ENCODE assay signal across 19 cellular contexts in genomic region chr18:48875942-48876511, GRCh38.
A peak's percentile ranks its signal among the peaks of the same experiment; 100 is the strongest.
DNase-seq lines count a peak whose midpoint lies in the region; ATAC-seq and TF ChIP-seq lines count a peak whose summit lies in the region.
"Had no signal": no experiment of that assay in that cellular context is flagged by ENCODE, and none has a peak within 500 bp of the region (broad histone marks: within the 10 kb centered on the region; RNA-seq: fewer than 3 reads in every experiment).

No MANE protein-coding gene starts in this region.

- H3K36me3 ChIP-seq in endodermal cell (ENCODE audit: control insufficient read depth, insufficient read depth, low read length), result no peaks in the 10 kb centered on the region
- H3K36me3 ChIP-seq in neuronal stem cell (replicated peaks in 1 of 2; ENCODE audit: control insufficient read depth in 2 of 2, insufficient read depth in 2 of 2, low read length in 2 of 2), result no peaks in the 10 kb centered on the region
- H3K36me3 ChIP-seq: prostate gland had no signal

- H3K9ac ChIP-seq in endodermal cell (ENCODE audit: extremely low read depth, low read length, poor library complexity, severe bottlenecking) (no peak overlapping the region), neuronal stem cell (ENCODE audit: low read depth, low read length, poor library complexity) (no peak overlapping the region)

- no peak overlapping the region for H4K91ac ChIP-seq in neuronal stem cell (ENCODE audit: low read depth, low read length, poor library complexity)

- WGBS in endodermal cell (ENCODE audit: insufficient coverage in 1 of 2, insufficient read length in 1 of 2), 2 experiments, result 86% methylated on average over 11 to 15 of the region's 15 CpGs
- whole genome bisulfite sequencing in neuronal stem cell (ENCODE audit: extremely low coverage in 2 of 2, insufficient read length in 2 of 2, insufficient replicate concordance in 1 of 2), 2 donors, result no CpG with 5 or more reads among the region's 15 CpGs

- H3K27me3 ChIP-seq in endodermal cell (ENCODE audit: control insufficient read depth, insufficient read depth, low read length, poor library complexity, severe bottlenecking) (no peaks in the 10 kb centered on the region), neuronal stem cell (ENCODE audit: control insufficient read depth in 3 of 3, insufficient read depth in 3 of 3, low read depth in 1 of 3, low read length in 3 of 3) (no peaks in the 10 kb centered on the region)

- no peak overlapping the region for H3K4me3 ChIP-seq in endodermal cell (ENCODE audit: low read length)
- H3K4me3 ChIP-seq in neuronal stem cell (ENCODE audit: low read length in 2 of 2), result no peak overlapping the region
- H3K4me3 ChIP-seq: prostate gland, SK-N-MC had no signal

- ATAC-seq in activated T-helper 17 cell treated with anti-CD3 and anti-CD28 coated beads, Interleukin-2, amount 50 U/mL, for 72 hours (replicated peaks), result no peak
- ATAC-seq: activated T-cell treated with anti-CD3 and anti-CD28 coated beads, Interleukin-2, amount 50 U/mL, for 4 hours; CD8-positive, alpha-beta T cell; stimulated activated naive CD8-positive, alpha-beta T cell treated with anti-CD3 and anti-CD28 coated beads, Interleukin-15, amount 100 ng/mL, for 72 hours had no signal

- DNase-seq in CD1c-positive myeloid dendritic cell (ENCODE audit: extremely low spot score), result peak; percentile 58
- peak; percentile 29 for DNase-seq in M059J (ENCODE audit: low read depth)
- DNase-seq in endodermal cell, result peak; percentile 87
- DNase-seq in neuronal stem cell (ENCODE audit: low spot score), result no peak
- no peak for DNase-seq in dermis blood vessel endothelial cell
- DNase-seq in C1 segment of cervical spinal cord (lab: John Stamatoyannopoulos, UW), result no peak
- no peak for DNase-seq in HFFc6
- DNase-seq: activated CD4-positive, alpha-beta T cell treated with anti-CD3 and anti-CD28 coated beads for 1 hour; activated T-cell treated with anti-CD3 and anti-CD28 coated beads, Interleukin-2, amount 50 U/mL, for 4 hours; CD8-positive, alpha-beta T cell; head of caudate nucleus; NCI-H1417 treated with DMSO at 0.1 percent for 48 hours; NCI-H69; stimulated activated CD4-positive, alpha-beta T cell treated with anti-CD3 and anti-CD28 coated beads, Interleukin-4, amount 100 ng/mL, for 24 hours; stimulated activated naive CD8-positive, alpha-beta T cell treated with anti-CD3 and anti-CD28 coated beads, Interleukin-15, amount 100 ng/mL, for 72 hours had no signal

- H3K4me1 Mint-ChIP-seq in endodermal cell (peaks cover 27% of the 10 kb centered on the region), HFFc6 (ENCODE audit: low read depth) (peaks cover 40% of the 10 kb centered on the region)
- H3K4me1 Mint-ChIP-seq in activated T-helper 17 cell treated with anti-CD3 and anti-CD28 coated beads, Interleukin-2, amount 50 U/mL, for 72 hours, result peaks cover 9% of the 10 kb centered on the region
- H3K4me1 Mint-ChIP-seq: memory B cell had no signal

- H3K4ac ChIP-seq in neuronal stem cell (ENCODE audit: low read length), result no peak overlapping the region

- H3K36me3 Mint-ChIP-seq in endodermal cell (ENCODE audit: low read depth) (no peaks in the 10 kb centered on the region), HFFc6 (ENCODE audit: low read depth) (peaks cover 10% of the 10 kb centered on the region; the same call in 1 of the 2 replicates)
- H3K36me3 Mint-ChIP-seq in activated T-helper 17 cell treated with anti-CD3 and anti-CD28 coated beads, Interleukin-2, amount 50 U/mL, for 72 hours (ENCODE audit: low read depth), result no peaks in the 10 kb centered on the region
- H3K36me3 Mint-ChIP-seq: CD8-positive, alpha-beta T cell; memory B cell had no signal

- H3K27ac Mint-ChIP-seq in endodermal cell (peak overlapping the region; percentile 26), HFFc6 (no peak overlapping the region)
- no peak overlapping the region for H3K27ac Mint-ChIP-seq in activated T-helper 17 cell treated with anti-CD3 and anti-CD28 coated beads, Interleukin-2, amount 50 U/mL, for 72 hours
- H3K27ac Mint-ChIP-seq: CD8-positive, alpha-beta T cell; memory B cell had no signal

- H2BK5ac ChIP-seq in neuronal stem cell (ENCODE audit: low read length), result no peak overlapping the region

- peaks cover 15% of the 10 kb centered on the region for H3K4me1 ChIP-seq in endodermal cell (ENCODE audit: control insufficient read depth, insufficient read depth, low read length)
- H3K4me1 ChIP-seq in neuronal stem cell (ENCODE audit: control insufficient read depth in 2 of 2, insufficient read depth in 1 of 2, low read depth in 1 of 2, low read length in 2 of 2), result peaks cover 0 to 13% of the 10 kb centered on the region in 2 donors
- H3K4me1 ChIP-seq: prostate gland had no signal

- H3K27ac ChIP-seq in endodermal cell (ENCODE audit: low read depth, low read length) (no peak overlapping the region), neuronal stem cell (replicated peaks; ENCODE audit: low read length) (no peak overlapping the region)
- H3K27ac ChIP-seq: prostate gland, SK-N-MC had no signal

- H2BK120ac ChIP-seq in neuronal stem cell (ENCODE audit: low read depth, low read length), result no peak overlapping the region

- no peak overlapping the region for H3K4me3 Mint-ChIP-seq in endodermal cell
- no peak overlapping the region for H3K4me3 Mint-ChIP-seq in HFFc6
- H3K4me3 Mint-ChIP-seq in activated T-helper 17 cell treated with anti-CD3 and anti-CD28 coated beads, Interleukin-2, amount 50 U/mL, for 72 hours, result no peak overlapping the region
- H3K4me3 Mint-ChIP-seq: activated T-cell treated with anti-CD3 and anti-CD28 coated beads, Interleukin-2, amount 50 U/mL, for 4 hours; CD8-positive, alpha-beta T cell; memory B cell; stimulated activated naive CD8-positive, alpha-beta T cell treated with anti-CD3 and anti-CD28 coated beads, Interleukin-15, amount 100 ng/mL, for 72 hours had no signal

- no peak overlapping the region for H3K14ac ChIP-seq in neuronal stem cell (ENCODE audit: low read length)

- H4K8ac ChIP-seq in neuronal stem cell (ENCODE audit: low read depth, low read length), result no peak overlapping the region

- peak overlapping the region; percentile 24 for H2AFZ ChIP-seq in neuronal stem cell (ENCODE audit: low read length)

- TF ChIP-seq CTCF in endodermal cell (conservative IDR thresholded peaks at IDR 0.05), result peak; percentile 61
- no peak for TF ChIP-seq CTCF in HFFc6 (IDR thresholded peaks at IDR 0.05)

- peak overlapping the region; percentile 49 for H2AK5ac ChIP-seq in neuronal stem cell (ENCODE audit: low read depth, low read length)

- H3K4me2 ChIP-seq in neuronal stem cell (ENCODE audit: insufficient read depth, low read length, poor library complexity, severe bottlenecking), result no peak overlapping the region

- no peaks in the 10 kb centered on the region for H3K9me3 ChIP-seq in endodermal cell (ENCODE audit: control insufficient read depth, low read length)
- H3K9me3 ChIP-seq in neuronal stem cell (replicated peaks in 1 of 2; ENCODE audit: control insufficient read depth in 2 of 2, insufficient read depth in 1 of 2, low read depth in 1 of 2, low read length in 2 of 2), result no peaks in the 10 kb centered on the region
- H3K9me3 ChIP-seq: prostate gland had no signal

- no peaks in the 10 kb centered on the region for H3K79me1 ChIP-seq in neuronal stem cell (ENCODE audit: low read depth, low read length)

- H2BK15ac ChIP-seq in neuronal stem cell (ENCODE audit: low read length), result peak overlapping the region; percentile 82

- H3K18ac ChIP-seq in neuronal stem cell (ENCODE audit: low read length), result peak overlapping the region; percentile 84

- H3K9me3 Mint-ChIP-seq in endodermal cell (peaks cover under 1% of the 10 kb centered on the region), HFFc6 (peaks cover 11% of the 10 kb centered on the region)
- H3K9me3 Mint-ChIP-seq in activated T-helper 17 cell treated with anti-CD3 and anti-CD28 coated beads, Interleukin-2, amount 50 U/mL, for 72 hours, result no peaks in the 10 kb centered on the region
- H3K9me3 Mint-ChIP-seq: activated T-cell treated with anti-CD3 and anti-CD28 coated beads, Interleukin-2, amount 50 U/mL, for 4 hours; memory B cell; stimulated activated naive CD8-positive, alpha-beta T cell treated with anti-CD3 and anti-CD28 coated beads, Interleukin-15, amount 100 ng/mL, for 72 hours had no signal

- H3K27me3 Mint-ChIP-seq in endodermal cell (ENCODE audit: insufficient read depth), result no peaks in the 10 kb centered on the region
- peaks cover 2% of the 10 kb centered on the region for H3K27me3 Mint-ChIP-seq in HFFc6 (ENCODE audit: insufficient read depth)
- H3K27me3 Mint-ChIP-seq in activated T-helper 17 cell treated with anti-CD3 and anti-CD28 coated beads, Interleukin-2, amount 50 U/mL, for 72 hours, result peaks cover 3% of the 10 kb centered on the region

- H3K23ac ChIP-seq in neuronal stem cell (ENCODE audit: low read depth, low read length, poor library complexity), result peak overlapping the region; percentile 76

- H2BK12ac ChIP-seq in neuronal stem cell (ENCODE audit: low read length), result no peak overlapping the region

Comparison
In these comparisons a context has a peak if more than half of its experiments do, and no peak if none do; other contexts are left out.
1. DNase-seq: peak in CD1c-positive myeloid dendritic cell (single experiment), M059J (single experiment) and endodermal cell (single experiment); none in neuronal stem cell (single experiment), dermis blood vessel endothelial cell (single experiment), C1 segment of cervical spinal cord (0 of 14) and HFFc6 (single experiment).